In the genomic region with DNA sequence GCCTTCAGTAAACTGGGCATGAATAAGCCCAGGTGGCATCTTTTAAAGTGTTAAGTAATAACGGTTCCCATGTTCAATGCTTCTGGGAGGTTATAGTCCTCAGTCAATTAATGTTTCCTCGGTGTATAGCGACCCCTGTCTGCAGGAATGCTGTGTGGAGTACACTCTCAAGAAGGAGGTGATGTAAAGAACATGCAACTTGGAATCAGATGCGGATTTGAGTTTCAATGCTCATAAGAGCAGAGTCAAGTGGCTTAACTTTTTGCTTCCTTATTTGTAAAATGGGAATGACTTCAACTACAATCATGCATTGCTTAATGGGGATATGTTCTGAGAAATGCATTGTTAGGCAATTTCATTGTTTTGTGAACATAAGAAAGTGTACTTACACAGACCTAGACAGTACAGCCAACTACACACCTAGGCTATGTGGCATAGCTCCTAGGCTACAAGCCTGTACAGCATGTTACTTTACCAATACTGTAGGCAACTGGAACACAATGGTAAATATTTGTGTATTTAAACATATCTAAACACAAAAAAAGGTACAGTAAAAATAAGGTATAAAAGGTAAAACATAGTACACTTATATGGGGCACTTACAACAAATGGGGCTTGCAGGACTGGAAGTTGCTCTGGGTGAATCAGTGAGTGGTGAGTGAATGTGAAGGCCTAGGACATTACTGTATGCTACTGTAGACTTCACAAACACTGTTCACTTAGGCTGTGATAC, we compare ENCODE assay signal across 8 cellular contexts. TPM values are rescaled to one million over a fixed set of nuclear protein-coding genes. Genes with fewer than 3 reads are reported as not detected.
DNase-seq lines count a peak whose midpoint lies in the region; ATAC-seq and TF ChIP-seq lines count a peak whose summit lies in the region.

No MANE protein-coding gene starts in this region.

- TF ChIP-seq EP300 in Ishikawa (IDR thresholded peaks at IDR 0.05; ENCODE audit: borderline replicate concordance) = no peak

- ATAC-seq in DND-41 (ENCODE audit: insufficient read depth, low read depth) (peak; percentile 99), GM21515 (IDR thresholded peaks at IDR 0.05; ENCODE audit: unreplicated experiment) (peak; percentile 71)

- intact Hi-C loops in prostate gland (cut with DNase I) (no loop called here), posterior vena cava (cut with DNase I) (no loop called here)

- H3K4me1 ChIP-seq in DND-41 (ENCODE audit: insufficient read depth, low read length) (no peaks in the 10 kb centered on the region), prostate gland (replicated peaks) (no peaks in the 10 kb centered on the region)

- DNase-seq in DND-41 (peak; percentile 74), SHP77 (lab: John Stamatoyannopoulos, UW) (peak; percentile 61 to 78), glomerular visceral epithelial cell (ENCODE audit: extremely low spot score) (peak; percentile 71), prostate gland (ENCODE audit: low spot score) (peak; percentile 73), posterior vena cava (ENCODE audit: low spot score) (no peak)
- peak; percentile 85 for DNase-seq in activated effector memory CD4-positive, alpha-beta T cell treated with anti-CD3 and anti-CD28 coated beads, Interleukin-2, amount 50 U/mL, for 16 hours

- H3K36me3 ChIP-seq in DND-41 (ENCODE audit: insufficient read depth, low read length) (no peaks in the 10 kb centered on the region), prostate gland (no peaks in the 10 kb centered on the region)

- H3K9ac ChIP-seq in DND-41 (ENCODE audit: low read depth, low read length) = no peak overlapping the region

- H3K79me2 ChIP-seq in DND-41 (ENCODE audit: insufficient read depth, low read length) = no peaks in the 10 kb centered on the region

- no peak overlapping the region for H3K27ac ChIP-seq in DND-41 (ENCODE audit: low read length)
- no peak overlapping the region for H3K27ac ChIP-seq in prostate gland

- TF ChIP-seq CTCF in DND-41 (IDR thresholded peaks at IDR 0.05; ENCODE audit: borderline replicate concordance, extremely low read depth, low read length, poor library complexity, severe bottlenecking) (peak; percentile 93), prostate gland (IDR thresholded peaks at IDR 0.05) (peak; percentile 46 to 82 (median 77))

- H3K9me3 ChIP-seq in DND-41 (ENCODE audit: insufficient read depth, low read length, severe bottlenecking) (no peaks in the 10 kb centered on the region), prostate gland (no peaks in the 10 kb centered on the region)

- TF ChIP-seq RAD21 in Ishikawa (IDR thresholded peaks at IDR 0.05; ENCODE audit: low read depth) = peak; percentile 90

- WGBS in prostate gland = 3% methylated on average over 4 of the region's 4 CpGs

- no peaks in the 10 kb centered on the region for H3K27me3 ChIP-seq in DND-41 (ENCODE audit: insufficient read depth, low read length, poor library complexity)
- H3K27me3 ChIP-seq in prostate gland (replicated peaks; ENCODE audit: insufficient read depth) = no peaks in the 10 kb centered on the region

- no peak overlapping the region for H3K4me3 ChIP-seq in DND-41 (ENCODE audit: low read depth in 1 of 2, low read length in 2 of 2)
- H3K4me3 ChIP-seq in prostate gland = no peak overlapping the region

- no peak overlapping the region for H3K4me2 ChIP-seq in DND-41 (ENCODE audit: insufficient read depth, low read length)

- no peak overlapping the region for H2AFZ ChIP-seq in DND-41 (ENCODE audit: low read depth, low read length)

- no peak for TF ChIP-seq POLR2A in prostate gland (IDR thresholded peaks at IDR 0.05)

- H4K20me1 ChIP-seq in DND-41 (ENCODE audit: insufficient read depth, low read length) = no peaks in the 10 kb centered on the region

TF ChIP-seq in Ishikawa, 13 proteins besides CTCF, POLR2A, EP300 and RAD21:
- TF ChIP-seq, protein P1, sequence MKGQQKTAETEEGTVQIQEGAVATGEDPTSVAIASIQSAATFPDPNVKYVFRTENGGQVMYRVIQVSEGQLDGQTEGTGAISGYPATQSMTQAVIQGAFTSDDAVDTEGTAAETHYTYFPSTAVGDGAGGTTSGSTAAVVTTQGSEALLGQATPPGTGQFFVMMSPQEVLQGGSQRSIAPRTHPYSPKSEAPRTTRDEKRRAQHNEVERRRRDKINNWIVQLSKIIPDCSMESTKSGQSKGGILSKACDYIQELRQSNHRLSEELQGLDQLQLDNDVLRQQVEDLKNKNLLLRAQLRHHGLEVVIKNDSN (IDR thresholded peaks at IDR 0.05) = no peak
- peak; percentile 47 for TF ChIP-seq CEBPB (IDR thresholded peaks at IDR 0.05)
- peak; percentile 99 for TF ChIP-seq TEAD4 (IDR thresholded peaks at IDR 0.05)
- TF ChIP-seq CREB1 (IDR thresholded peaks at IDR 0.05; ENCODE audit: low read depth) = no peak
- peak; percentile 90 for TF ChIP-seq FOXM1 (IDR thresholded peaks at IDR 0.05; ENCODE audit: borderline replicate concordance, low read depth)

RNA-seq across cellular contexts. Expression of a gene that starts 6.7 kb away (rescaled TPM):
- 10 to 100 TPM; 56.1 to 69.6 TPM for total RNA-seq in prostate gland
- total RNA-seq in posterior vena cava = 10 to 100 TPM; 29.7 TPM

RNA-seq across cellular contexts. Expression of a gene that starts 7.6 kb away (rescaled TPM):
- total RNA-seq in prostate gland (1 to 10 TPM in 1 of 2 donors, under 1 TPM in 1; 0.18 to 2.4 TPM), posterior vena cava (1 to 10 TPM; 1.5 to 2.7 TPM)
